11 cellular contexts compared by ENCODE assay signal in the genomic region with DNA sequence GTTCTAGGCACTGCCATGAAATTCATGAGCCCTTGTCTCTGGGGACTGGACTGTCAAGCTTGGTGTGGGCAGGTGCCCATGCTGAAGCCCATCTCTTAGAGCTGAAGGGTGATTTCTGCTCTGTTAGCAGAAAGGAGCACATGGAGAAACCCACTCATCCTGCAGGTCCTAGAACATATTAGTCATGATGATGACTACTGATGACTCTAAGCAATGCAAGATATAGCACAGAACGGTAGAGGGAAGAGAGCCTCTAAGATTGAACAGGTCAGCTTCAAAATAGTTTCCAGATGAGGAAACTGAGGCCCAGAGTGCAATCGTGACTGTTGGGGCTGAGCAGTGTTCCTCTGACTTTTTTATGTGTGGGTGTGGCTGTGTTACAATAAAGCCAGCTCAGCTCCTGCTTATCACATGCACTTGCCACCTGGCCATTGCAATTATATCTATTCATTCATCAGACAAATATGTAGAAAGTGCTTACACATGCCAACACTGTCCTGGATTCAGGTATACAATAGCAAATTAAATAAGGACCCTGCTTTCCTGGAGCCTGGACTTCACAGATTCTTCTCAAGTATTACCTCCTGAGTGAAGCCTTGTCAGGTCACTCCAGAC.
DNase-seq lines count a peak whose midpoint lies in the region; ATAC-seq and TF ChIP-seq lines count a peak whose summit lies in the region.
"Had no signal": no experiment of that assay in that cellular context is flagged by ENCODE, and none has a peak within 500 bp of the region (broad histone marks: within the 10 kb centered on the region; RNA-seq: fewer than 3 reads in every experiment).

No MANE protein-coding gene starts in this region.

- H3K27ac ChIP-seq in mammary epithelial cell (ENCODE audit: insufficient read depth, low read depth, low read length) = no peak overlapping the region
- no peak overlapping the region for H3K27ac ChIP-seq in breast epithelium
- H3K27ac ChIP-seq in left lung = no peak overlapping the region

- ATAC-seq in left lung (no peak), SK-N-SH treated with all-trans-retinoic acid at 6 μM for 48 hours (no peak)

- H3K9ac ChIP-seq in mammary epithelial cell (ENCODE audit: insufficient read depth, low read length) = no peak overlapping the region

- H3K4me2 ChIP-seq in mammary epithelial cell (ENCODE audit: insufficient read depth, low read depth, low read length) = no peak overlapping the region

- H3K27me3 ChIP-seq in mammary epithelial cell (ENCODE audit: insufficient read depth, low read length) (no peaks in the 10 kb centered on the region), breast epithelium (no peaks in the 10 kb centered on the region), left lung (no peaks in the 10 kb centered on the region), HAP-1 (ENCODE audit: low read depth) (no peaks in the 10 kb centered on the region)

- 23% methylated on average over 2 of the region's 2 CpGs for WGBS in mammary epithelial cell (ENCODE audit: low coverage, missing lambda C conversion rate)

- no peak for TF ChIP-seq POLR2A in breast epithelium (IDR thresholded peaks at IDR 0.05)

- BruUV-seq in mammary epithelial cell (replicated peaks; lab: Mats Ljungman, UMichigan) = no TSS peak

- intact Hi-C loops in mammary epithelial cell (cut with micrococcal nuclease) = no loop called here
- intact Hi-C loops in breast epithelium (cut with DNase I; ENCODE audit: low total_unique reads) = no loop called here
- intact Hi-C loops in left lung (cut with DNase I) = no loop called here

- H3K4me1 ChIP-seq in mammary epithelial cell (ENCODE audit: insufficient read depth, low read length) (no peaks in the 10 kb centered on the region), breast epithelium (no peaks in the 10 kb centered on the region), left lung (no peaks in the 10 kb centered on the region), HAP-1 (no peaks in the 10 kb centered on the region)

- no peaks in the 10 kb centered on the region for H4K20me1 ChIP-seq in mammary epithelial cell (ENCODE audit: insufficient read depth, low read length)

- in situ Hi-C loops in mammary epithelial cell (cut with MboI; ENCODE audit: low sequenced_read_pairs in 2 of 2) = no loop called here
- in situ Hi-C loops in HAP-1 (cut with MboI; ENCODE audit: low sequenced_read_pairs) = no loop called here

- TF ChIP-seq CTCF in mammary epithelial cell (conservative IDR thresholded peaks at IDR 0.05 in 1 of 2, IDR thresholded peaks at IDR 0.05 in 1 of 2; ENCODE audit: extremely low read depth in 1 of 2, insufficient read depth in 1 of 2, low read depth in 1 of 2, low read length in 2 of 2) (no peak), breast epithelium (IDR thresholded peaks at IDR 0.05) (no peak), epithelial cell of esophagus (IDR thresholded peaks at IDR 0.05; ENCODE audit: insufficient read depth, low read depth, low read length, missing control alignments) (no peak), left lung (IDR thresholded peaks at IDR 0.05) (no peak)

- CTCF ChIA-PET in mammary epithelial cell (lab: Charles Lee; ENCODE audit: low non-redundant PET) = no interaction called here

- H3K36me3 ChIP-seq in mammary epithelial cell (ENCODE audit: insufficient read depth, low read length) = no peaks in the 10 kb centered on the region
- no peaks in the 10 kb centered on the region for H3K36me3 ChIP-seq in breast epithelium
- H3K36me3 ChIP-seq in left lung = no peaks in the 10 kb centered on the region
- no peaks in the 10 kb centered on the region for H3K36me3 ChIP-seq in HAP-1 (replicated peaks)

- DNase-seq in mammary epithelial cell = peak; percentile 6
- DNase-seq in breast epithelium (ENCODE audit: low spot score in 2 of 2) = no peak
- peak; percentile 3 for DNase-seq in epithelial cell of esophagus (ENCODE audit: low read depth)
- DNase-seq in kidney tubule cell (ENCODE audit: low spot score) = peak; percentile 14
- DNase-seq in left lung = no peak
- DNase-seq in HAP-1 (ENCODE audit: low spot score in 2 of 2) = no peak
- DNase-seq: C1 segment of cervical spinal cord; Calu3; CD4-positive, alpha-beta T cell; DMS 273 treated with DMSO at 0.1 percent for 48 hours had no signal

- no peaks in the 10 kb centered on the region for H3K79me2 ChIP-seq in mammary epithelial cell (ENCODE audit: insufficient read depth, low read length)

- dilution Hi-C loops in mammary epithelial cell (cut with HindIII; ENCODE audit: low sequenced_read_pairs) = loop anchor here (5.0 kb wide), 1 partner anchor 83 kb away; no protein-coding TSS in a partner anchor

- no peak overlapping the region for H2AFZ ChIP-seq in mammary epithelial cell (ENCODE audit: low read depth, low read length)

- no peaks in the 10 kb centered on the region for H3K9me3 ChIP-seq in mammary epithelial cell (replicated peaks; ENCODE audit: insufficient read depth, low read length)
- no peaks in the 10 kb centered on the region for H3K9me3 ChIP-seq in breast epithelium
- no peaks in the 10 kb centered on the region for H3K9me3 ChIP-seq in left lung
- no peaks in the 10 kb centered on the region for H3K9me3 ChIP-seq in HAP-1

- H3K4me3 ChIP-seq in mammary epithelial cell (replicated peaks in 1 of 3; ENCODE audit: insufficient read depth in 1 of 3, low read depth in 2 of 3, low read length in 3 of 3) = no peak overlapping the region
- H3K4me3 ChIP-seq in breast epithelium = no peak overlapping the region
- H3K4me3 ChIP-seq in epithelial cell of esophagus (ENCODE audit: low read length) = no peak overlapping the region
- no peak overlapping the region for H3K4me3 ChIP-seq in left lung
- H3K4me3 ChIP-seq in HAP-1 = no peak overlapping the region

TF ChIP-seq in SK-N-SH treated with all-trans-retinoic acid at 6 μM for 48 hours, 23 proteins besides CTCF, POLR2A, EP300 and RAD21:
- TF ChIP-seq ZFP30 (CRISPR knock-in tag; IDR thresholded peaks at IDR 0.05) (no peak), ESRRG (CRISPR knock-in tag; IDR thresholded peaks at IDR 0.05) (no peak), PPARA (CRISPR knock-in tag; IDR thresholded peaks at IDR 0.05; ENCODE audit: borderline replicate concordance) (no peak), ZC3H10 (CRISPR knock-in tag; IDR thresholded peaks at IDR 0.05) (no peak), RARB (CRISPR knock-in tag; IDR thresholded peaks at IDR 0.05) (no peak)
- TF ChIP-seq, protein P1, sequence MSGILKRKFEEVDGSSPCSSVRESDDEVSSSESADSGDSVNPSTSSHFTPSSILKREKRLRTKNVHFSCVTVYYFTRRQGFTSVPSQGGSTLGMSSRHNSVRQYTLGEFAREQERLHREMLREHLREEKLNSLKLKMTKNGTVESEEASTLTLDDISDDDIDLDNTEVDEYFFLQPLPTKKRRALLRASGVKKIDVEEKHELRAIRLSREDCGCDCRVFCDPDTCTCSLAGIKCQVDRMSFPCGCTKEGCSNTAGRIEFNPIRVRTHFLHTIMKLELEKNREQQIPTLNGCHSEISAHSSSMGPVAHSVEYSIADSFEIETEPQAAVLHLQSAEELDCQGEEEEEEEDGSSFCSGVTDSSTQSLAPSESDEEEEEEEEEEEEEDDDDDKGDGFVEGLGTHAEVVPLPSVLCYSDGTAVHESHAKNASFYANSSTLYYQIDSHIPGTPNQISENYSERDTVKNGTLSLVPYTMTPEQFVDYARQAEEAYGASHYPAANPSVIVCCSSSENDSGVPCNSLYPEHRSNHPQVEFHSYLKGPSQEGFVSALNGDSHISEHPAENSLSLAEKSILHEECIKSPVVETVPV (CRISPR knock-in tag; IDR thresholded peaks at IDR 0.05) = no peak
- TF ChIP-seq, protein P2, sequence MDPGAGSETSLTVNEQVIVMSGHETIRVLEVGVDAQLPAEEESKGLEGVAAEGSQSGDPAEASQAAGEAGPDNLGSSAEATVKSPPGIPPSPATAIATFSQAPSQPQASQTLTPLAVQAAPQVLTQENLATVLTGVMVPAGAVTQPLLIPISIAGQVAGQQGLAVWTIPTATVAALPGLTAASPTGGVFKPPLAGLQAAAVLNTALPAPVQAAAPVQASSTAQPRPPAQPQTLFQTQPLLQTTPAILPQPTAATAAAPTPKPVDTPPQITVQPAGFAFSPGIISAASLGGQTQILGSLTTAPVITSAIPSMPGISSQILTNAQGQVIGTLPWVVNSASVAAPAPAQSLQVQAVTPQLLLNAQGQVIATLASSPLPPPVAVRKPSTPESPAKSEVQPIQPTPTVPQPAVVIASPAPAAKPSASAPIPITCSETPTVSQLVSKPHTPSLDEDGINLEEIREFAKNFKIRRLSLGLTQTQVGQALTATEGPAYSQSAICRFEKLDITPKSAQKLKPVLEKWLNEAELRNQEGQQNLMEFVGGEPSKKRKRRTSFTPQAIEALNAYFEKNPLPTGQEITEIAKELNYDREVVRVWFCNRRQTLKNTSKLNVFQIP (CRISPR knock-in tag; IDR thresholded peaks at IDR 0.05; ENCODE audit: borderline replicate concordance, low read depth) = no peak

Comparison
In these comparisons a context has a peak if more than half of its experiments do, and no peak if none do; other contexts are left out.
1. DNase-seq: peak in mammary epithelial cell (single experiment), epithelial cell of esophagus (single experiment) and kidney tubule cell (single experiment); none in breast epithelium (0 of 2), left lung (0 of 2) and HAP-1 (0 of 2).